In genomic region chr10:95414016-95414830, GRCh38 we compare ENCODE assay signal across 21 cellular contexts.
DNase-seq lines count a peak whose midpoint lies in the region; ATAC-seq, FAIRE-seq and TF ChIP-seq lines count a peak whose summit lies in the region.
"Had no signal": no experiment of that assay in that cellular context is flagged by ENCODE, and none has a peak within 500 bp of the region (broad histone marks: within the 10 kb centered on the region; RNA-seq: fewer than 3 reads in every experiment).

No MANE protein-coding gene starts in this region.

- no peak overlapping the region for H3K27ac Mint-ChIP-seq in osteocyte (ENCODE audit: unreplicated experiment)
- H3K27ac Mint-ChIP-seq: activated T-cell treated with anti-CD3 and anti-CD28 coated beads, Interleukin-2, amount 50 U/mL, for 24 hours; immature natural killer cell; stimulated activated naive CD8-positive, alpha-beta T cell treated with anti-CD3 and anti-CD28 coated beads, Interleukin-15, Interleukin-2, amounts not matched to agents 100 ng/mL and 50 ng/mL, for 24 hours had no signal

- peak overlapping the region; percentile 21 to 69 (median 62) for H3K4me3 ChIP-seq in BLaER1 treated with 17β-estradiol and CSF1 and Interleukin-3, amounts not matched to agents 10 nM and 100 nM
- H3K4me3 ChIP-seq in H1 (ENCODE audit: extremely low read depth in 1 of 4, insufficient read depth in 2 of 4, low read depth in 3 of 4, low read length in 4 of 4) (no peak overlapping the region), HepG2 (replicated peaks in 1 of 3; ENCODE audit: insufficient read depth in 1 of 3, low read depth in 2 of 3, low read length in 3 of 3) (no peak overlapping the region), skeletal muscle tissue (ENCODE audit: low read length in 3 of 3) (peak overlapping the region; percentile 75 to 87 (median 76))
- H3K4me3 ChIP-seq: GM12878 had no signal

- H3K27me3 Mint-ChIP-seq in osteocyte (ENCODE audit: unreplicated experiment): peaks cover 56% of the 10 kb centered on the region
- H3K27me3 Mint-ChIP-seq: activated T-cell treated with anti-CD3 and anti-CD28 coated beads, Interleukin-2, amount 50 U/mL, for 24 hours; stimulated activated naive CD8-positive, alpha-beta T cell treated with anti-CD3 and anti-CD28 coated beads, Interleukin-15, Interleukin-2, amounts not matched to agents 100 ng/mL and 50 ng/mL, for 24 hours had no signal

- 93% methylated on average over 27 of the region's 27 CpGs; no CpG with 5 or more reads in 1 of the 2 experiments for WGBS in H1 (ENCODE audit: extremely low coverage in 1 of 2, insufficient coverage in 1 of 2, insufficient read length in 1 of 2, insufficient replicate concordance in 2 of 2, low coverage in 1 of 2, low lambda C conversion rate in 2 of 2, missing lambda C conversion rate in 1 of 2), 2 experiments
- WGBS in HepG2 (ENCODE audit: low lambda C conversion rate): 97% methylated on average over 27 of the region's 27 CpGs

- peak overlapping the region; percentile 21; the same call in 1 of the 2 replicates for H2BK5ac ChIP-seq in H1 (ENCODE audit: low read depth, low read length)

- no peak for TF ChIP-seq RAD21 in H1 (IDR thresholded peaks at IDR 0.05 in 1 of 2, conservative IDR thresholded peaks at IDR 0.05 in 1 of 2; ENCODE audit: low read depth in 2 of 2, low read length in 2 of 2)
- TF ChIP-seq RAD21 in HepG2 (CRISPR knock-in tag; IDR thresholded peaks at IDR 0.05): no peak

- no peak overlapping the region for H3K4ac ChIP-seq in H1 (replicated peaks; ENCODE audit: insufficient read length, low read depth, low read length)

- H3K27me3 ChIP-seq in BLaER1 treated with 17β-estradiol and CSF1 and Interleukin-3, amounts not matched to agents 10 nM and 100 nM: peaks cover 0 to 25% (median 0%) of the 10 kb centered on the region in 11 experiments; a peak in 5 of 22 replicates
- H3K27me3 ChIP-seq in H1 (replicated peaks in 1 of 4; ENCODE audit: control insufficient read depth in 3 of 4, extremely low read depth in 1 of 4, insufficient read depth in 3 of 4, low read length in 3 of 4) (no peaks in the 10 kb centered on the region; a peak in 1 of 7 replicates), HepG2 (ENCODE audit: control insufficient read depth in 1 of 2, insufficient read depth in 2 of 2, low read length in 2 of 2) (no peaks in the 10 kb centered on the region), skeletal muscle tissue (ENCODE audit: control insufficient read depth in 3 of 3, insufficient read depth in 3 of 3, low read length in 3 of 3) (no peaks in the 10 kb centered on the region)

- no peak overlapping the region for H3K14ac ChIP-seq in H1 (ENCODE audit: insufficient read length)

- no peaks in the 10 kb centered on the region for H3K79me2 ChIP-seq in H1 (ENCODE audit: control insufficient read depth in 1 of 2, insufficient read depth in 2 of 2, low read length in 2 of 2)
- no peaks in the 10 kb centered on the region for H3K79me2 ChIP-seq in HepG2 (ENCODE audit: insufficient read depth, low read length)

- H3K9me3 Mint-ChIP-seq in osteocyte (ENCODE audit: unreplicated experiment): no peaks in the 10 kb centered on the region
- H3K9me3 Mint-ChIP-seq: activated naive CD4-positive, alpha-beta T cell treated with anti-CD3 and anti-CD28 coated beads, Interleukin-2, amount 50 U/mL, for 72 hours; activated T-cell treated with anti-CD3 and anti-CD28 coated beads, Interleukin-2, amount 50 U/mL, for 24 hours; immature natural killer cell; stimulated activated naive CD8-positive, alpha-beta T cell treated with anti-CD3 and anti-CD28 coated beads, Interleukin-15, Interleukin-2, amounts not matched to agents 100 ng/mL and 50 ng/mL, for 24 hours had no signal

- CTCF ChIA-PET in H1 (lab: Charles Lee; ENCODE audit: partially characterized antibody): interaction anchor here (1.3 to 6.9 kb wide), 8 partner anchors 16 to 190 kb away, joined by 3 to 60 read pairs (median 4); no protein-coding TSS in a partner anchor
- CTCF ChIA-PET in HepG2 (lab: Yijun Ruan, JAX; ENCODE audit: low intra/inter-chr PET ratio, low total read pairs): no interaction called here

- no peak overlapping the region for H2BK20ac ChIP-seq in H1 (ENCODE audit: low read length)

- in situ Hi-C loops in HepG2 (cut with HindIII; ENCODE audit: extremely low pct_ligation_motif_present, low pct_unique_long_range_greater_than_20kb): loop anchor here (25.0 kb wide), 1 partner anchor 448 kb away; no protein-coding TSS in a partner anchor

- H4K91ac ChIP-seq in H1 (replicated peaks; ENCODE audit: insufficient read length, low read length): peak overlapping the region; percentile 17

- peak overlapping the region; percentile 86 to 99 (median 98) for H3K4me2 ChIP-seq in BLaER1 treated with 17β-estradiol and CSF1 and Interleukin-3, amounts not matched to agents 10 nM and 100 nM
- no peak overlapping the region for H3K4me2 ChIP-seq in H1 (ENCODE audit: insufficient read depth in 1 of 2, low read depth in 2 of 2, low read length in 2 of 2)
- H3K4me2 ChIP-seq in HepG2 (ENCODE audit: low read depth, low read length): no peak overlapping the region
- H3K4me2 ChIP-seq: SK-N-SH had no signal

- H2BK120ac ChIP-seq in H1 (replicated peaks; ENCODE audit: low read depth, low read length): no peak overlapping the region

- TF ChIP-seq POLR2A in H1 (IDR thresholded peaks at IDR 0.05; ENCODE audit: control extremely low read depth in 1 of 2, low read depth in 2 of 2, low read length in 2 of 2): no peak
- no peak for TF ChIP-seq POLR2A in HepG2 (IDR thresholded peaks at IDR 0.05; ENCODE audit: insufficient read depth in 1 of 2, low read depth in 2 of 2, low read length in 2 of 2)

- H3K4me1 ChIP-seq in BLaER1 treated with 17β-estradiol and CSF1 and Interleukin-3, amounts not matched to agents 10 nM and 100 nM: peaks cover 50 to 100% (median 86%) of the 10 kb centered on the region in 10 experiments
- H3K4me1 ChIP-seq in H1 (replicated peaks in 1 of 4; ENCODE audit: control insufficient read depth in 3 of 4, insufficient read depth in 4 of 4, low read length in 3 of 4) (peaks cover 4 to 9% (median 7%) of the 10 kb centered on the region in 4 experiments; a peak in 6 of 7 replicates), HepG2 (ENCODE audit: insufficient read depth, low read length) (no peaks in the 10 kb centered on the region), skeletal muscle tissue (ENCODE audit: control insufficient read depth in 3 of 3, insufficient read depth in 3 of 3, low read length in 3 of 3) (peaks cover 50 to 61% (median 53%) of the 10 kb centered on the region in 3 donors)

- POLR2A ChIA-PET in H1 (lab: Charles Lee; ENCODE audit: partially characterized antibody): interaction anchor here (1.4 kb wide), 1 partner anchor 14 kb away, joined by 4 read pairs; no protein-coding TSS in a partner anchor
- POLR2A ChIA-PET in HepG2 (lab: Yijun Ruan, JAX): no interaction called here

- BruUV-seq in HepG2 (replicated peaks; lab: Mats Ljungman, UMichigan): no TSS peak

- no peak overlapping the region for H3K23ac ChIP-seq in H1 (ENCODE audit: insufficient read length)

- H3K36me3 Mint-ChIP-seq in osteocyte (ENCODE audit: unreplicated experiment): no peaks in the 10 kb centered on the region
- H3K36me3 Mint-ChIP-seq: activated naive CD4-positive, alpha-beta T cell treated with anti-CD3 and anti-CD28 coated beads, Interleukin-2, amount 50 U/mL, for 72 hours; immature natural killer cell had no signal

- H2BK15ac ChIP-seq in H1 (ENCODE audit: low read length): no peak overlapping the region

- TF ChIP-seq EP300 in H1 (IDR thresholded peaks at IDR 0.05; ENCODE audit: borderline replicate concordance in 1 of 2, low read depth in 2 of 2, low read length in 2 of 2) (no peak), HepG2 (IDR thresholded peaks at IDR 0.05; ENCODE audit: low read depth in 2 of 2, low read length in 2 of 2) (no peak), HepG2 (CRISPR knock-in tag; IDR thresholded peaks at IDR 0.05; ENCODE audit: borderline replicate concordance) (no peak)

- H3K27ac ChIP-seq in BLaER1 treated with 17β-estradiol and CSF1 and Interleukin-3, amounts not matched to agents 10 nM and 100 nM: peak overlapping the region in 9 of 11 experiments; percentile 11 to 75 (median 53); a peak in 16 of 22 replicates
- H3K27ac ChIP-seq in H1 (ENCODE audit: low read depth, low read length) (no peak overlapping the region), HepG2 (ENCODE audit: extremely low read length, insufficient read depth, low read length) (no peak overlapping the region), skeletal muscle tissue (ENCODE audit: low read depth, low read length) (peak overlapping the region; percentile 95)

- FAIRE-seq in H1 (lab: Jason Lieb, UNC): no peak
- FAIRE-seq in HepG2 (lab: Jason Lieb, UNC): no peak
- FAIRE-seq: A204.1, endothelial cell of umbilical vein, GM12878 had no signal

- intact Hi-C loops in HepG2 (cut with micrococcal nuclease; ENCODE audit: unreplicated experiment): no loop called here

- H3K18ac ChIP-seq in H1 (ENCODE audit: extremely low read depth, low read length): no peak overlapping the region

- no peak for ATAC-seq in HepG2
- ATAC-seq in GM21786 (IDR thresholded peaks at IDR 0.05; ENCODE audit: unreplicated experiment): no peak
- ATAC-seq: activated naive CD4-positive, alpha-beta T cell treated with anti-CD3 and anti-CD28 coated beads, Interleukin-2, amount 50 U/mL, for 72 hours; GM12878; PC-3 had no signal

- no peaks in the 10 kb centered on the region for H3K9me3 ChIP-seq in BLaER1 treated with 17β-estradiol and CSF1 and Interleukin-3, amounts not matched to agents 10 nM and 100 nM (replicated peaks in 1 of 11)
- H3K9me3 ChIP-seq in H1 (ENCODE audit: insufficient read depth in 2 of 2, low read depth in 1 of 2, low read length in 1 of 2) (no peaks in the 10 kb centered on the region), HepG2 (ENCODE audit: low read length) (no peaks in the 10 kb centered on the region), skeletal muscle tissue (ENCODE audit: control insufficient read depth in 3 of 3, low read length in 3 of 3) (no peaks in the 10 kb centered on the region)
- H3K9me3 ChIP-seq: SK-N-SH had no signal

- no peak overlapping the region for H2BK12ac ChIP-seq in H1 (ENCODE audit: low read depth, low read length)

- H3K23me2 ChIP-seq in H1 (ENCODE audit: low read depth, low read length): no peaks in the 10 kb centered on the region

- H3K36me3 ChIP-seq in BLaER1 treated with 17β-estradiol and CSF1 and Interleukin-3, amounts not matched to agents 10 nM and 100 nM: peaks cover 0 to 20% (median 0%) of the 10 kb centered on the region in 11 experiments; a peak in 5 of 22 replicates
- H3K36me3 ChIP-seq in H1 (ENCODE audit: control insufficient read depth in 2 of 4, insufficient read depth in 4 of 4, low read length in 3 of 4): no peaks in the 10 kb centered on the region
- H3K36me3 ChIP-seq in HepG2 (replicated peaks in 1 of 2; ENCODE audit: control insufficient read depth in 1 of 2, insufficient read depth in 2 of 2, low read length in 2 of 2): peaks cover 15 to 53% of the 10 kb centered on the region in 2 experiments
- H3K36me3 ChIP-seq in skeletal muscle tissue (ENCODE audit: control insufficient read depth in 3 of 3, insufficient read depth in 3 of 3, low read length in 3 of 3): peaks cover 8 to 19% (median 9%) of the 10 kb centered on the region in 3 donors

- no peak overlapping the region; the same call in 1 of the 2 replicates for H4K8ac ChIP-seq in H1 (ENCODE audit: extremely low read depth, insufficient read depth, low read length)

- H3K79me1 ChIP-seq in H1 (ENCODE audit: low read depth, low read length): no peaks in the 10 kb centered on the region

- TF ChIP-seq CTCF in H1 (IDR thresholded peaks at IDR 0.05; ENCODE audit: control extremely low read depth in 1 of 3, insufficient read depth in 1 of 3, low read depth in 1 of 3, low read length in 3 of 3) (no peak), HepG2 (CRISPR knock-in tag; IDR thresholded peaks at IDR 0.05) (no peak), osteocyte (IDR thresholded peaks at IDR 0.05) (no peak)

- no peak for DNase-seq in H1 (ENCODE audit: low read depth in 1 of 2, low spot score in 2 of 2)
- no peak for DNase-seq in HepG2 (ENCODE audit: low spot score)
- no peak for DNase-seq in osteocyte (ENCODE audit: extremely low spot score, unreplicated experiment)
- no peak for DNase-seq in HT-29 (ENCODE audit: low spot score)
- DNase-seq in DMS79 (lab: John Stamatoyannopoulos, UW): no peak
- DNase-seq: activated CD4-positive, alpha-beta T cell treated with anti-CD3 and anti-CD28 coated beads, Interleukin-2, amount 50 U/mL, for 4 hours; activated T-cell treated with anti-CD3 and anti-CD28 coated beads, Interleukin-2, amount 50 U/mL, for 24 hours; immature natural killer cell; NCI-H1930; NCI-H526; occipital lobe; PC-3; SK-N-SH had no signal

- peaks cover 0 to 9% (median 0%) of the 10 kb centered on the region in 11 experiments; a peak in 2 of 22 replicates for H4K20me1 ChIP-seq in BLaER1 treated with 17β-estradiol and CSF1 and Interleukin-3, amounts not matched to agents 10 nM and 100 nM
- H4K20me1 ChIP-seq in H1 (replicated peaks in 1 of 2; ENCODE audit: control insufficient read depth in 1 of 2, insufficient read depth in 2 of 2, low read length in 2 of 2) (no peaks in the 10 kb centered on the region), HepG2 (ENCODE audit: insufficient read depth, low read length) (no peaks in the 10 kb centered on the region)

- H3K56ac ChIP-seq in H1 (replicated peaks; ENCODE audit: insufficient read length, low read depth, low read length): no peak overlapping the region

- no peak overlapping the region for H3K4me3 Mint-ChIP-seq in osteocyte (ENCODE audit: unreplicated experiment)
- H3K4me3 Mint-ChIP-seq: activated T-cell treated with anti-CD3 and anti-CD28 coated beads, Interleukin-2, amount 50 U/mL, for 24 hours; immature natural killer cell; stimulated activated naive CD8-positive, alpha-beta T cell treated with anti-CD3 and anti-CD28 coated beads, Interleukin-15, Interleukin-2, amounts not matched to agents 100 ng/mL and 50 ng/mL, for 24 hours had no signal

- H3K4me1 Mint-ChIP-seq in osteocyte (ENCODE audit: unreplicated experiment): peaks cover 2% of the 10 kb centered on the region
- H3K4me1 Mint-ChIP-seq: immature natural killer cell had no signal

- H2AFZ ChIP-seq in H1 (ENCODE audit: low read length): no peak overlapping the region
- H2AFZ ChIP-seq in HepG2 (ENCODE audit: low read length): no peak overlapping the region

- H3K9ac ChIP-seq in BLaER1 treated with 17β-estradiol and CSF1 and Interleukin-3, amounts not matched to agents 10 nM and 100 nM: peak overlapping the region in 10 of 11 experiments; percentile 19 to 81 (median 66); a peak in 18 of 22 replicates
- H3K9ac ChIP-seq in H1 (replicated peaks in 1 of 4; ENCODE audit: extremely low read depth in 1 of 4, low read depth in 3 of 4, low read length in 3 of 4) (no peak overlapping the region), HepG2 (ENCODE audit: insufficient read depth, low read depth, low read length) (no peak overlapping the region), skeletal muscle tissue (ENCODE audit: low read depth in 1 of 3, low read length in 3 of 3) (peak overlapping the region; percentile 76 to 95 (median 87))
- H3K9ac ChIP-seq: SK-N-SH had no signal

- H4K5ac ChIP-seq in H1 (ENCODE audit: insufficient read length, low read depth, low read length): no peak overlapping the region

- H2AK5ac ChIP-seq in H1 (ENCODE audit: low read depth, low read length): no peak overlapping the region

Comparison
In these comparisons a context has a peak if more than half of its experiments do, and no peak if none do; other contexts are left out.
1. H3K27ac ChIP-seq: peak in BLaER1 treated with 17β-estradiol and CSF1 and Interleukin-3, amounts not matched to agents 10 nM and 100 nM (9 of 11) and skeletal muscle tissue (single experiment); none in H1 (single experiment) and HepG2 (single experiment).
2. H3K4me2 ChIP-seq: peak in BLaER1 treated with 17β-estradiol and CSF1 and Interleukin-3, amounts not matched to agents 10 nM and 100 nM (11 of 11); none in H1 (0 of 2) and HepG2 (single experiment).
3. H3K4me3 ChIP-seq: peak in BLaER1 treated with 17β-estradiol and CSF1 and Interleukin-3, amounts not matched to agents 10 nM and 100 nM (10 of 10) and skeletal muscle tissue (3 of 3); none in H1 (0 of 4) and HepG2 (0 of 3).
4. H3K9ac ChIP-seq: peak in BLaER1 treated with 17β-estradiol and CSF1 and Interleukin-3, amounts not matched to agents 10 nM and 100 nM (10 of 11) and skeletal muscle tissue (3 of 3); none in H1 (0 of 4) and HepG2 (single experiment).